In the genomic region with DNA sequence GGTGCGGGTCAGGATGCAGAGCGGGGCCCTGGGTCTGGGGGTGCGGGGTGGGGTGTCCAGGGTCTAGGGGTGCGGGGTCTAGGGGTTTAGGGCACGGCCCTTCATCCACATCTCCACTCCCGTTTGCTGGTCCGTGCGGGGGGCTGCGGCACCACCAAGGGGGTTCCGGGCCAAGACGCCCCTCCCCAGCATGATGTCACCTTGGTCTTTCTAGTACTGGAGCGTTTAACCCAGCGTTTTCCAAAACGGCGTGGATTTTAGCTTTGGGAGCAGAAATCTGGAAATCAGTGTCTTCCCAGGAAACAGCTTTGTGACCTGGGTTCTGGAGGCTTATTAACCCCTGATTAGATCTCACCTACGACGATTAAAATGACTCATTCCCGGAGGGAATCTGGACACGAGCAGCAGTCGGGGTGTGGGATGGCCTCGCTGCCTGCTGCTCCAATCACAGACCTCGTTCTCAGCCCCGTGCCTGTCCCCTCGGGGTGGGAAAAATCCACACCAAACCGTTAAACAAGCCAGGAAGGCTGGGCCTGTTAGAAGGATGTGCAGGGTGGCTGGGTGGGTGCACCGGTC, we compare ENCODE assay signal across 1 cellular context.
TF ChIP-seq lines count a peak whose summit lies in the region.

No MANE protein-coding gene starts in this region.

TF ChIP-seq in HepG2, 621 proteins besides CTCF, POLR2A, EP300 and RAD21 (continued from another document):
- TF ChIP-seq SRSF9 (IDR thresholded peaks at IDR 0.05; ENCODE audit: borderline replicate concordance, insufficient read depth, low read depth, low read length, poor library complexity, severe bottlenecking) (no peak), ZNF264 (CRISPR knock-in tag; IDR thresholded peaks at IDR 0.05) (no peak), MTA3 (CRISPR knock-in tag; IDR thresholded peaks at IDR 0.05) (no peak), TRIM24 (CRISPR knock-in tag; IDR thresholded peaks at IDR 0.05) (no peak)
- TF ChIP-seq, protein P1, sequence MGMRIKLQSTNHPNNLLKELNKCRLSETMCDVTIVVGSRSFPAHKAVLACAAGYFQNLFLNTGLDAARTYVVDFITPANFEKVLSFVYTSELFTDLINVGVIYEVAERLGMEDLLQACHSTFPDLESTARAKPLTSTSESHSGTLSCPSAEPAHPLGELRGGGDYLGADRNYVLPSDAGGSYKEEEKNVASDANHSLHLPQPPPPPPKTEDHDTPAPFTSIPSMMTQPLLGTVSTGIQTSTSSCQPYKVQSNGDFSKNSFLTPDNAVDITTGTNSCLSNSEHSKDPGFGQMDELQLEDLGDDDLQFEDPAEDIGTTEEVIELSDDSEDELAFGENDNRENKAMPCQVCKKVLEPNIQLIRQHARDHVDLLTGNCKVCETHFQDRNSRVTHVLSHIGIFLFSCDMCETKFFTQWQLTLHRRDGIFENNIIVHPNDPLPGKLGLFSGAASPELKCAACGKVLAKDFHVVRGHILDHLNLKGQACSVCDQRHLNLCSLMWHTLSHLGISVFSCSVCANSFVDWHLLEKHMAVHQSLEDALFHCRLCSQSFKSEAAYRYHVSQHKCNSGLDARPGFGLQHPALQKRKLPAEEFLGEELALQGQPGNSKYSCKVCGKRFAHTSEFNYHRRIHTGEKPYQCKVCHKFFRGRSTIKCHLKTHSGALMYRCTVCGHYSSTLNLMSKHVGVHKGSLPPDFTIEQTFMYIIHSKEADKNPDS (CRISPR knock-in tag; IDR thresholded peaks at IDR 0.05) = no peak
